Comparison of ENCODE assay signal across 1 cellular context in genomic region chr9:12716823-12717222, GRCh38.
TF ChIP-seq lines count a peak whose summit lies in the region.

No MANE protein-coding gene starts in this region.

TF ChIP-seq in IMR-90, 13 proteins besides CTCF, POLR2A, EP300 and RAD21 (continued from another document):
- no peak for TF ChIP-seq USF2 (IDR thresholded peaks at IDR 0.05; ENCODE audit: low read depth, low read length)
- no peak for TF ChIP-seq MAFK (IDR thresholded peaks at IDR 0.05; ENCODE audit: low read depth, low read length)
- no peak for TF ChIP-seq RCOR1 (IDR thresholded peaks at IDR 0.05; ENCODE audit: insufficient replicate concordance, low read length)
- TF ChIP-seq CHD1 (IDR thresholded peaks at IDR 0.05; ENCODE audit: low read depth, low read length) = no peak
- TF ChIP-seq CEBPB (IDR thresholded peaks at IDR 0.05; ENCODE audit: low read depth, low read length) = no peak
